Comparison of ENCODE assay signal across 8 cellular contexts in the genomic region with DNA sequence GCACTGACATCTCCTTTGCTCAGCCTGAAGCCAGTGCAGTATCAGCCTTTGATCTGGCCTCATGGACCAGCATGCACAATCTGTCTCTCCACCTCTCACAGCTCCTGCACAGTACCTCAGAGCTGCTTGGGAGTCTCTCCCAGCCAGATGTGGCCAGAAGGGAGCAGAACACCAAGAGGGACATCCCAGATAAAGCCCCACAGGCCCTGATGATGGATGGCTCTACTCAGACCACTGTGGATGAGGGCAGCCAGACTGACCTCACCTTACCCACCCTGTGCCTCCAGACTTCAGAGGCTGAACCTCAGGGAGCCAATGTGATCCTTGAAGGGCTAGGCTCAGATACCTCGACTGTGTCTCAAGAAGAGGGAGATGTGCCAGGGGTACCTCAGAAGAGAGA.
"Had no signal": no experiment of that assay in that cellular context is flagged by ENCODE, and none has a peak within 500 bp of the region (broad histone marks: within the 10 kb centered on the region; RNA-seq: fewer than 3 reads in every experiment).

No MANE protein-coding gene starts in this region.

- ATAC-seq: GM12878 had no signal

- DNase-seq: GDM1, GF-D8 had no signal

- H3K4me3 ChIP-seq: GM12878 had no signal

- FAIRE-seq: G401.6, GM12878, GM12891, GM12892, GM18507, GM19239 had no signal
